In genomic region chr6:145668844-145669243, GRCh38 we compare ENCODE assay signal across 17 cellular contexts.
DNase-seq lines count a peak whose midpoint lies in the region; ATAC-seq and TF ChIP-seq lines count a peak whose summit lies in the region.
"Had no signal": no experiment of that assay in that cellular context is flagged by ENCODE, and none has a peak within 500 bp of the region (broad histone marks: within the 10 kb centered on the region; RNA-seq: fewer than 3 reads in every experiment).

No MANE protein-coding gene starts in this region.

- CTCF ChIA-PET in mammary epithelial cell (lab: Charles Lee; ENCODE audit: low non-redundant PET): no interaction called here

- H3K27me3 Mint-ChIP-seq in HFFc6 (ENCODE audit: insufficient read depth): no peaks in the 10 kb centered on the region
- H3K27me3 Mint-ChIP-seq in osteocyte (ENCODE audit: unreplicated experiment): no peaks in the 10 kb centered on the region

- intact Hi-C loops in mammary epithelial cell (cut with micrococcal nuclease): no loop called here

- H3K4me2 ChIP-seq in mammary epithelial cell (ENCODE audit: insufficient read depth, low read depth, low read length) (no peak overlapping the region), fibroblast of lung (ENCODE audit: extremely low read depth, insufficient read depth, low read length) (no peak overlapping the region)

- H3K27ac ChIP-seq in mammary epithelial cell (ENCODE audit: insufficient read depth, low read depth, low read length): peak overlapping the region; percentile 72
- peak overlapping the region; percentile 28 for H3K27ac ChIP-seq in fibroblast of lung (ENCODE audit: insufficient read depth, low read length)
- H3K27ac ChIP-seq: C4-2B, SK-N-MC had no signal

- TF ChIP-seq CTCF in HFFc6 (IDR thresholded peaks at IDR 0.05) (no peak), mammary epithelial cell (conservative IDR thresholded peaks at IDR 0.05 in 1 of 2, IDR thresholded peaks at IDR 0.05 in 1 of 2; ENCODE audit: extremely low read depth in 1 of 2, insufficient read depth in 1 of 2, low read depth in 1 of 2, low read length in 2 of 2) (no peak), fibroblast of lung (conservative IDR thresholded peaks at IDR 0.05 in 1 of 2, IDR thresholded peaks at IDR 0.05 in 1 of 2; ENCODE audit: low read depth in 1 of 2, low read length in 2 of 2) (no peak), osteocyte (IDR thresholded peaks at IDR 0.05) (no peak)

- H3K36me3 Mint-ChIP-seq in HFFc6 (ENCODE audit: low read depth) (no peaks in the 10 kb centered on the region), osteocyte (ENCODE audit: unreplicated experiment) (peaks cover 4% of the 10 kb centered on the region)

- H3K4me1 ChIP-seq in mammary epithelial cell (ENCODE audit: insufficient read depth, low read length) (peaks cover 10% of the 10 kb centered on the region), fibroblast of lung (ENCODE audit: control insufficient read depth, extremely low read depth, insufficient read depth, low read length) (peaks cover 6% of the 10 kb centered on the region)

- H3K9me3 ChIP-seq in mammary epithelial cell (replicated peaks; ENCODE audit: insufficient read depth, low read length) (no peaks in the 10 kb centered on the region), fibroblast of lung (ENCODE audit: control insufficient read depth, insufficient read depth, low read depth, low read length) (no peaks in the 10 kb centered on the region)

- no peak for ATAC-seq in GM19397 (IDR thresholded peaks at IDR 0.05; ENCODE audit: unreplicated experiment)
- ATAC-seq: HCT116, Panc1 had no signal

- H3K4me3 Mint-ChIP-seq in HFFc6 (0 out of 2 replicates have a peak overlapping the region, but pooled peaks have one; percentile 9), osteocyte (ENCODE audit: unreplicated experiment) (no peak overlapping the region)

- no peaks in the 10 kb centered on the region for H3K79me2 ChIP-seq in mammary epithelial cell (ENCODE audit: insufficient read depth, low read length)
- H3K79me2 ChIP-seq in fibroblast of lung (ENCODE audit: control insufficient read depth, insufficient read depth, low read length): no peaks in the 10 kb centered on the region

- no TSS peak for BruUV-seq in mammary epithelial cell (replicated peaks; lab: Mats Ljungman, UMichigan)

- peaks cover 29% of the 10 kb centered on the region for H3K4me1 Mint-ChIP-seq in HFFc6 (ENCODE audit: low read depth)
- H3K4me1 Mint-ChIP-seq in osteocyte (ENCODE audit: unreplicated experiment): peaks cover 18% of the 10 kb centered on the region

- dilution Hi-C loops in mammary epithelial cell (cut with HindIII; ENCODE audit: low sequenced_read_pairs): no loop called here

- H2AFZ ChIP-seq in mammary epithelial cell (ENCODE audit: low read depth, low read length): no peak overlapping the region
- H2AFZ ChIP-seq in fibroblast of lung (ENCODE audit: low read length): no peak overlapping the region

- H3K9ac ChIP-seq in mammary epithelial cell (ENCODE audit: insufficient read depth, low read length): no peak overlapping the region
- no peak overlapping the region for H3K9ac ChIP-seq in fibroblast of lung (ENCODE audit: insufficient read depth, low read length)

- H3K27ac Mint-ChIP-seq in HFFc6 (peak overlapping the region; percentile 93), osteocyte (ENCODE audit: unreplicated experiment) (peak overlapping the region; percentile 71)

- H3K4me3 ChIP-seq in mammary epithelial cell (replicated peaks in 1 of 3; ENCODE audit: insufficient read depth in 1 of 3, low read depth in 2 of 3, low read length in 3 of 3) (no peak overlapping the region), fibroblast of lung (replicated peaks in 1 of 4; ENCODE audit: control extremely low read depth in 1 of 4, insufficient read depth in 1 of 4, low read depth in 3 of 4, low read length in 4 of 4) (no peak overlapping the region)
- H3K4me3 ChIP-seq: SK-N-MC had no signal

- no peaks in the 10 kb centered on the region for H3K27me3 ChIP-seq in mammary epithelial cell (ENCODE audit: insufficient read depth, low read length)
- no peaks in the 10 kb centered on the region for H3K27me3 ChIP-seq in fibroblast of lung (ENCODE audit: control insufficient read depth, insufficient read depth, low read length)

- WGBS in mammary epithelial cell (ENCODE audit: low coverage, missing lambda C conversion rate): 0% methylated on average over 1 of the region's 1 CpG

- H4K20me1 ChIP-seq in mammary epithelial cell (ENCODE audit: insufficient read depth, low read length): no peaks in the 10 kb centered on the region
- no peaks in the 10 kb centered on the region for H4K20me1 ChIP-seq in fibroblast of lung (ENCODE audit: control insufficient read depth, extremely low read depth, insufficient read depth, low read length)

- H3K36me3 ChIP-seq in mammary epithelial cell (ENCODE audit: insufficient read depth, low read length): no peaks in the 10 kb centered on the region
- no peaks in the 10 kb centered on the region for H3K36me3 ChIP-seq in fibroblast of lung (ENCODE audit: control insufficient read depth, insufficient read depth, low read length)

- in situ Hi-C loops in mammary epithelial cell (cut with MboI; ENCODE audit: low sequenced_read_pairs in 2 of 2): no loop called here

- no peak for DNase-seq in HFFc6
- DNase-seq in mammary epithelial cell: peak; percentile 26
- DNase-seq in fibroblast of lung (ENCODE audit: low read depth in 2 of 2): no peak
- DNase-seq in osteocyte (ENCODE audit: extremely low spot score, unreplicated experiment): no peak
- no peak for DNase-seq in anterior cingulate cortex (lab: John Stamatoyannopoulos, UW)
- DNase-seq in islet precursor cell: no peak
- DNase-seq: AML-193, DND-41, NCI-H1105, NCI-H1694, NCI-H2081 treated with DMSO at 0.1 percent for 48 hours, Right ventricle myocardium superior had no signal

- H3K9me3 Mint-ChIP-seq in HFFc6 (no peaks in the 10 kb centered on the region), osteocyte (ENCODE audit: unreplicated experiment) (no peaks in the 10 kb centered on the region)
